Comparison of ENCODE assay signal across 32 cellular contexts in the genomic region with DNA sequence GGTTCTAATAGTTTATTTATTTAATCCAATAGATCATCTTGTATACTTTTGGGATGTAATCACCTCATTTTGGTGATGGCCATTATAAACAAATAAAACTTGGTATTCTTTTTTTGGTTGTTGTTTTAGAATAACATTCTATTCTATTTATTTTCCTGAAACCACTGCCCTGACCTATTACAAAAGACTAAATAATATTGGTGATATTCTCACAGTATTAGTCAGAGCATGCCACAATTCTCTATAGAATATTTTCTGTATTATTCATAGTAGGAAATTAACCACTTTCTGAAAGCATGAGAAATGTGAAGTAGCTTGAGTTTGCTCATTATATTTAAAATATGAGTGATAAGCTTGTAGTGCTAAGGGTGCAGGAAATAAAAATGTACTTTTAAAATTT. TPM values are rescaled to one million over a fixed set of nuclear protein-coding genes. Genes with fewer than 3 reads are reported as not detected.
DNase-seq lines count a peak whose midpoint lies in the region; ATAC-seq, FAIRE-seq and TF ChIP-seq lines count a peak whose summit lies in the region.
"Had no signal": no experiment of that assay in that cellular context is flagged by ENCODE, and none has a peak within 500 bp of the region (broad histone marks: within the 10 kb centered on the region; RNA-seq: fewer than 3 reads in every experiment).

No MANE protein-coding gene starts in this region.

- TF ChIP-seq CTCF in BJ (IDR thresholded peaks at IDR 0.05; ENCODE audit: insufficient read depth, low read depth, low read length) (no peak), GM12878 (IDR thresholded peaks at IDR 0.05 in 2 of 3, conservative IDR thresholded peaks at IDR 0.05 in 1 of 3; ENCODE audit: control insufficient read depth in 2 of 3, extremely low read depth in 1 of 3, insufficient read depth in 1 of 3, low read depth in 3 of 3, low read length in 3 of 3) (no peak), foreskin keratinocyte (conservative IDR thresholded peaks at IDR 0.05) (no peak)

- H3K9ac ChIP-seq in GM12878 (ENCODE audit: control insufficient read depth, insufficient read depth, low read length) = no peak overlapping the region

- FAIRE-seq in HTR-8/SVneo (lab: Jason Lieb, UNC) (no peak), GM12878 (lab: Jason Lieb, UNC) (no peak)
- FAIRE-seq: H1, small intestine, TTC549 had no signal

- no peak for ATAC-seq in GM12878
- peak; percentile 96 for ATAC-seq in foreskin keratinocyte
- ATAC-seq in HG03469 (IDR thresholded peaks at IDR 0.05; ENCODE audit: unreplicated experiment) = no peak
- no peak for ATAC-seq in HG03196 (IDR thresholded peaks at IDR 0.05; ENCODE audit: unreplicated experiment)
- ATAC-seq in HG02981 (IDR thresholded peaks at IDR 0.05; ENCODE audit: unreplicated experiment) = no peak
- ATAC-seq in GM21619 (IDR thresholded peaks at IDR 0.05; ENCODE audit: unreplicated experiment) = no peak
- ATAC-seq: activated CD8-positive, alpha-beta T cell treated with anti-CD3 and anti-CD28 coated beads for 36 hours; heart left ventricle; left lobe of liver; naive thymus-derived CD4-positive, alpha-beta T cell; stimulated activated naive B cell treated with anti-CD40 and anti-IgM and Interleukin-4, amounts not matched to agents 10 μg/mL and 1 μg/mL and 100 μg/mL, for 72 hours had no signal

- peak; percentile 55 for DNase-seq in BJ (ENCODE audit: low read depth)
- DNase-seq in HTR-8/SVneo (ENCODE audit: insufficient read length, low spot score) = peak; percentile 22
- no peak for DNase-seq in GM12878 (ENCODE audit: low read depth, low spot score)
- peak; percentile 49 to 73 for DNase-seq in foreskin keratinocyte
- DNase-seq: activated CD4-positive, alpha-beta T cell treated with anti-CD3 and anti-CD28 coated beads for 1 hour; activated CD8-positive, alpha-beta T cell treated with anti-CD3 and anti-CD28 coated beads for 36 hours; activated gamma-delta T cell; brain microvascular endothelial cell; colonic mucosa; effector memory CD4-positive, alpha-beta T cell; heart left ventricle; Karpas-422; naive thymus-derived CD4-positive, alpha-beta T cell; NCI-H1048; NCI-H187; NCI-H2171 treated with DMSO at 0.1 percent for 48 hours; NCI-H526; occipital lobe; Peyer's patch; small intestine; stimulated activated CD4-positive, alpha-beta T cell treated with anti-CD3 and anti-CD28 coated beads, Interleukin-4, amount 100 ng/mL, for 1 hour; stimulated activated naive B cell treated with anti-CD40 and anti-IgM and Interleukin-4, amounts not matched to agents 10 μg/mL and 1 μg/mL and 100 μg/mL, for 72 hours; testis had no signal

- POLR2A ChIA-PET in BJ (lab: Charles Lee) (no interaction called here), GM12878 (lab: Charles Lee) (no interaction called here)

- no peak overlapping the region for H3K4me2 ChIP-seq in GM12878 (ENCODE audit: control insufficient read depth, insufficient read depth)

- H3K4me3 ChIP-seq in BJ (ENCODE audit: low read depth, low read length) (no peak overlapping the region), GM12878 (no peak overlapping the region)
- H3K4me3 ChIP-seq: colonic mucosa, esophagus muscularis mucosa, heart left ventricle, Peyer's patch, testis had no signal

- H3K4me1 ChIP-seq in GM12878 (ENCODE audit: control insufficient read depth, insufficient read depth, low read length) = no peaks in the 10 kb centered on the region
- H3K4me1 ChIP-seq in foreskin keratinocyte = peaks cover 15% of the 10 kb centered on the region
- H3K4me1 ChIP-seq: colonic mucosa, esophagus muscularis mucosa, heart left ventricle, Peyer's patch, testis had no signal

- no peak for TF ChIP-seq RAD21 in GM12878 (IDR thresholded peaks at IDR 0.05; ENCODE audit: insufficient read depth, low read depth, low read length)

- H2AFZ ChIP-seq in GM12878 (ENCODE audit: control insufficient read depth, low read depth, low read length) = no peak overlapping the region

- in situ Hi-C loops in GM12878 (cut with MboI) = no loop called here

- SMC1A ChIA-PET in GM12878 (lab: Charles Lee; ENCODE audit: uncharacterized antibody, unreplicated experiment) = interaction anchor here (0.8 kb wide), 1 partner anchor 10 kb away, joined by 3 read pairs; no protein-coding TSS in a partner anchor

- H4K20me1 ChIP-seq in GM12878 (ENCODE audit: control insufficient read depth, insufficient read depth) = no peaks in the 10 kb centered on the region

- no peak for TF ChIP-seq EP300 in GM12878 (IDR thresholded peaks at IDR 0.05; ENCODE audit: borderline replicate concordance in 1 of 2, control insufficient read depth in 1 of 2, low read depth in 2 of 2, low read length in 2 of 2)

- no peak for TF ChIP-seq POLR2A in GM12878 (IDR thresholded peaks at IDR 0.05; ENCODE audit: low read depth, low read length)

- H3K27me3 ChIP-seq in BJ (ENCODE audit: control insufficient read depth, insufficient read depth, low read length) (no peaks in the 10 kb centered on the region), GM12878 (replicated peaks in 1 of 2; ENCODE audit: control insufficient read depth in 2 of 2, insufficient read depth in 2 of 2, low read length in 1 of 2) (no peaks in the 10 kb centered on the region), foreskin keratinocyte (no peaks in the 10 kb centered on the region)
- H3K27me3 ChIP-seq: brain microvascular endothelial cell, colonic mucosa, esophagus muscularis mucosa, heart left ventricle, Peyer's patch, testis had no signal

- CTCF ChIA-PET in BJ (lab: Yijun Ruan, JAX) = no interaction called here
- CTCF ChIA-PET in GM12878 (lab: Yijun Ruan, JAX) = no interaction called here

- H3K9me3 ChIP-seq in GM12878 (replicated peaks; ENCODE audit: control insufficient read depth, insufficient read depth, low read length) = no peaks in the 10 kb centered on the region
- H3K9me3 ChIP-seq: colonic mucosa, esophagus muscularis mucosa, heart left ventricle, Peyer's patch, testis had no signal

- BruUV-seq in GM12878 (replicated peaks; lab: Mats Ljungman, UMichigan) = no TSS peak

- H3K79me2 ChIP-seq in GM12878 (ENCODE audit: control insufficient read depth, insufficient read depth, low read length) = no peaks in the 10 kb centered on the region

- no peaks in the 10 kb centered on the region for H3K36me3 ChIP-seq in BJ (ENCODE audit: control insufficient read depth, insufficient read depth, low read length)
- H3K36me3 ChIP-seq in GM12878 (ENCODE audit: control insufficient read depth in 2 of 2, insufficient read depth in 2 of 2, low read length in 1 of 2) = no peaks in the 10 kb centered on the region
- H3K36me3 ChIP-seq: brain microvascular endothelial cell, colonic mucosa, esophagus muscularis mucosa, heart left ventricle, Peyer's patch had no signal

- intact Hi-C loops in GM12878 (cut with micrococcal nuclease; ENCODE audit: unreplicated experiment) = no loop called here

- no peak overlapping the region for H3K27ac ChIP-seq in GM12878 (ENCODE audit: control insufficient read depth, insufficient read depth)
- no peak overlapping the region for H3K27ac ChIP-seq in foreskin keratinocyte
- H3K27ac ChIP-seq: brain microvascular endothelial cell, C4-2B, colonic mucosa, esophagus muscularis mucosa, heart left ventricle, Peyer's patch, testis had no signal

- RAD21 ChIA-PET in GM12878 (lab: Charles Lee; ENCODE audit: unreplicated experiment) = no interaction called here

TF ChIP-seq in GM12878, 131 proteins besides CTCF, POLR2A, EP300 and RAD21:
- TF ChIP-seq JUNB (IDR thresholded peaks at IDR 0.05) = 0 out of 2 replicates have a peak, but pooled peaks have one; percentile 12
- TF ChIP-seq MXI1 (IDR thresholded peaks at IDR 0.05; ENCODE audit: low read depth, low read length) = no peak

RNA-seq across cellular contexts. Expression of a gene that starts 54.1 kb away (rescaled TPM):
- polyA plus RNA-seq in BJ (2011; rRNA removed) (0.22 and 0.25 TPM in 2 replicates), GM12878 (2011; rRNA removed) (0.05 and 0.06 TPM in 2 replicates), GM12878 (2014; fragmentation: Illumina TruSeq; extraction: Trizol) (not detected in 2 replicates), GM12878 (2014; fragmentation: Nextera tagmentation; extraction: Ambion mirVana) (under 1 TPM; 0.15 to 0.24 TPM), GM12878 (2014; rRNA removed) (not detected in 2 replicates), GM12878 (2016; fragmentation: Nextera tagmentation; extraction: Ambion mirVana) (1 to 10 TPM in 1 of 2 experiments, under 1 TPM in 1; 0.77 to 1.4 TPM), foreskin keratinocyte (not detected in 2 replicates)
- polyA minus RNA-seq in BJ (2011; rRNA and poly(A)+ RNA removed) = 0.19 and 0.41 TPM in 2 replicates
- 0.15 and 0.17 TPM in 2 replicates for total RNA-seq in GM12878 (2013; cell fraction: nucleolus; rRNA removed)
- total RNA-seq in GM12878 (2014; rRNA removed) (not detected in 2 replicates), GM12878 (2014; rRNA removed; fragmentation: Illumina TruSeq; extraction: Trizol) (not detected in 2 replicates), GM12878 (2021) (not detected in 2 replicates), foreskin keratinocyte (0.03 and 0.07 TPM in 2 replicates)
- polyA plus RNA-seq in GM12878 (2011; ENCODE audit: low read depth) = not detected
- polyA plus RNA-seq in GM12878 (2011; cell fraction: cytosol; rRNA removed) = 0.01 and 0.02 TPM in 2 replicates
- 0.09 and 0.16 TPM in 2 replicates for polyA plus RNA-seq in GM12878 (2011; cell fraction: nucleus; rRNA removed)
- 0.10 TPM in 1 of 2 replicates, not detected in the other for polyA plus RNA-seq in GM12878 (2012)
- 0.10 and 0.15 TPM in 2 replicates for polyA minus RNA-seq in GM12878 (2011; rRNA and poly(A)+ RNA removed)
- not detected in 2 replicates for polyA minus RNA-seq in GM12878 (2011; cell fraction: cytosol; rRNA and poly(A)+ RNA removed)
- 0.12 and 0.29 TPM in 2 replicates for polyA minus RNA-seq in GM12878 (2011; cell fraction: nucleus; rRNA and poly(A)+ RNA removed)
